Comparison of ENCODE assay signal across 27 cellular contexts in genomic region chr1:154703207-154703606, GRCh38.
DNase-seq lines count a peak whose midpoint lies in the region; ATAC-seq and TF ChIP-seq lines count a peak whose summit lies in the region.
"Had no signal": no experiment of that assay in that cellular context is flagged by ENCODE, and none has a peak within 500 bp of the region (broad histone marks: within the 10 kb centered on the region; RNA-seq: fewer than 3 reads in every experiment).

No MANE protein-coding gene starts in this region.

- TF ChIP-seq CTCF in HEK293 (tag by site-specific recombination; IDR thresholded peaks at IDR 0.05): no peak

- H3K9me3 ChIP-seq in HEK293 (ENCODE audit: control insufficient read depth, insufficient read depth, low read depth, low read length): no peaks in the 10 kb centered on the region
- H3K9me3 ChIP-seq: MG63, right atrium auricular region, thoracic aorta, vagina had no signal

- DNase-seq in EH (ENCODE audit: low read depth) (peak; percentile 18), astrocyte of the hippocampus (ENCODE audit: low read depth, low spot score) (peak; percentile 34), left kidney (ENCODE audit: low read depth, low spot score) (peak; percentile 85), DMS153 (lab: John Stamatoyannopoulos, UW) (no peak)
- no peak for DNase-seq in activated CD4-positive, alpha-beta T cell treated with anti-CD3 and anti-CD28 coated beads, Interleukin-2, amount 50 U/mL, for 48 hours
- DNase-seq: activated CD4-positive, alpha-beta T cell treated with anti-CD3 and anti-CD28 coated beads, Interleukin-2, amount 10 ng/mL, durations not matched to agents 24 days and 14 days; activated CD8-positive, alpha-beta memory T cell treated with anti-CD3 and anti-CD28 coated beads, Interleukin-2, amount 10 ng/mL, durations not matched to agents 7 days and 5 days; activated naive CD4-positive, alpha-beta T cell treated with anti-CD3 and anti-CD28 coated beads, Interleukin-2, amount 10 ng/mL, durations not matched to agents 7 days and 5 days; central memory CD4-positive, alpha-beta T cell; dorsolateral prefrontal cortex; MG63; midbrain; natural killer cell; NCI-H2171; NCI-H510A treated with DMSO at 0.1 percent for 48 hours; stimulated activated CD4-positive, alpha-beta T cell treated with anti-CD3 and anti-CD28 coated beads, Interleukin-4, amount 100 ng/mL, for 1 hour; stimulated activated naive CD4-positive, alpha-beta T cell; T-helper 17 cell had no signal

- H3K27ac ChIP-seq in HEK293 (ENCODE audit: extremely low read depth, low read depth, low read length): no peak overlapping the region
- H3K27ac ChIP-seq: C4-2B, dorsolateral prefrontal cortex, HL-60, right atrium auricular region, thoracic aorta, vagina, VCaP had no signal

- POLR2A ChIA-PET in HEK293 (lab: Yijun Ruan, JAX): no interaction called here

- ATAC-seq in HG03097 (IDR thresholded peaks at IDR 0.05; ENCODE audit: low FRiP score, unreplicated experiment): no peak
- ATAC-seq: activated CD8-positive, alpha-beta memory T cell treated with anti-CD3 and anti-CD28 coated beads, Interleukin-2, amount 10 ng/mL, durations not matched to agents 7 days and 5 days; left lobe of liver; natural killer cell; T-helper 17 cell had no signal

- H3K4me1 ChIP-seq in HEK293 (ENCODE audit: control insufficient read depth, insufficient read depth, low read length): no peaks in the 10 kb centered on the region
- H3K4me1 ChIP-seq: right atrium auricular region, vagina had no signal

- CTCF ChIA-PET in HEK293 (lab: Yijun Ruan, JAX): no interaction called here

- H3K4me3 ChIP-seq in HEK293 (ENCODE audit: low read depth, low read length): no peak overlapping the region
- H3K4me3 ChIP-seq: dorsolateral prefrontal cortex, MG63, right atrium auricular region, thoracic aorta, vagina had no signal

- no peaks in the 10 kb centered on the region for H3K36me3 ChIP-seq in HEK293 (ENCODE audit: control insufficient read depth in 2 of 2, insufficient read depth in 1 of 2, low read length in 2 of 2)
- H3K36me3 ChIP-seq: MG63, right atrium auricular region, thoracic aorta, vagina had no signal

TF ChIP-seq in HEK293, 187 proteins besides CTCF, POLR2A, EP300 and RAD21:
- TF ChIP-seq ZBTB8A (tag by site-specific recombination; IDR thresholded peaks at IDR 0.05) (0 out of 2 replicates have a peak, but pooled peaks have one; percentile 35), REST (tag by site-specific recombination; IDR thresholded peaks at IDR 0.05) (peak; percentile 95), ZBTB17 (tag by site-specific recombination; IDR thresholded peaks at IDR 0.05) (no peak)

Comparison
In these comparisons a context has a peak if more than half of its experiments do, and no peak if none do; other contexts are left out.
1. DNase-seq: peak in EH (single experiment), astrocyte of the hippocampus (single experiment) and left kidney (single experiment); none in activated CD4-positive, alpha-beta T cell treated with anti-CD3 and anti-CD28 coated beads, Interleukin-2, amount 50 U/mL, for 48 hours (0 of 2) and DMS153 (single experiment).